In the genomic region with DNA sequence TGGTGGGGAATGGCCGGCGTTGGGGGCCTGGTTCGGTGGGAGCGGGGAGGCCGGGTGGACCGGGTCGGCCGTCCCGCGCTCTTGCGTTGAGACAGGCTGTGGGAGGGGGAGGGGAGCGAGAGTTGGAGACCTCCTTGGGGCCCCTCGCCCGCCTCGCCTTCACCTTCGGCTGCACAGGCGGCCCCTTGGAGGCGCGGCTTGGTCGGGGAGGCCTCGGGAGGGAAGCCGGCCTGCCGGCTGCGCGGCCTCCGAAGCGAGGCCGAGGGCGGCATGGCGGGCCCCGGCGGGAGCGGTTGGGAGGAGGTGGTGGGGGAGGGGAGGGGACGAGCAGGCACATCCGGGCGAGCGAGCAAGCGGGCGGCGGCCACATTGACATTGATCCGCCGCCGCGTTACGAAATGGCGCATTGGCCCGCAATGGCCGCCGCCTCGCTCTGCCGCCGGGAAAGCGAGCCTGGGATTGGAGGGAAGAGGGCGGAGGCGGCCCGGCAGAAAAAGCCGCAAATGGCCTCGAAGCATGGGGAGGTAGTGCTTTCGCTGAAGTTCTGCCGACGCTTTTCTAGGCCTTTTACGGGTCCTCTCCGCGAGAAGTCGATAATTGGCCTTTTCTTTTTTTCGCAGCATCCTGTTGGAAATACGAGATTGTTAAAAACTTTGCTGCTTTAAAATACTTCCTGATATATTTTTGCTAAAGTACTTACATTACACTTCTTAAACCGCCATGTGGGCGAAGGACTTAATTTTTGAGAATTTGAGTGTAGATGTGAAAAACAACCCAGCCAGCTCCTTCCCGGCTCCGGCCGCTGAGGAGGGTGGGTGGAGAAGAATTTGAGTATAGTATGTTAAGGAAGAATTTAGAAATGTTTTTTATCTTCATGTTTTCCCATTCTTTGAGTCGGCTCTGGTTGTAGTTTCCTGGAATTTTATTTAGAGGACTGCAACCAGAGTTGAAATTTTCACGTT, we compare ENCODE assay signal across 1 cellular context.
TF ChIP-seq lines count a peak whose summit lies in the region.

No MANE protein-coding gene starts in this region.

TF ChIP-seq in HepG2, 621 proteins besides CTCF, POLR2A, EP300 and RAD21 (continued from another document and continues in another):
- TF ChIP-seq, protein P1, sequence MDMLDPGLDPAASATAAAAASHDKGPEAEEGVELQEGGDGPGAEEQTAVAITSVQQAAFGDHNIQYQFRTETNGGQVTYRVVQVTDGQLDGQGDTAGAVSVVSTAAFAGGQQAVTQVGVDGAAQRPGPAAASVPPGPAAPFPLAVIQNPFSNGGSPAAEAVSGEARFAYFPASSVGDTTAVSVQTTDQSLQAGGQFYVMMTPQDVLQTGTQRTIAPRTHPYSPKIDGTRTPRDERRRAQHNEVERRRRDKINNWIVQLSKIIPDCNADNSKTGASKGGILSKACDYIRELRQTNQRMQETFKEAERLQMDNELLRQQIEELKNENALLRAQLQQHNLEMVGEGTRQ (IDR thresholded peaks at IDR 0.05; ENCODE audit: low read depth, low read length) = no peak
- TF ChIP-seq, protein P1 (CRISPR knock-in tag; IDR thresholded peaks at IDR 0.05; ENCODE audit: borderline replicate concordance) = no peak; the same call in 1 of the 2 replicates
- TF ChIP-seq IRF2 (CRISPR knock-in tag; IDR thresholded peaks at IDR 0.05) = peak; percentile 90
- peak; percentile 25 for TF ChIP-seq U2AF1 (optimal IDR thresholded peaks at IDR 0.05; ENCODE audit: low read depth, low read length)
- TF ChIP-seq ARID2 (CRISPR knock-in tag; IDR thresholded peaks at IDR 0.05; ENCODE audit: borderline replicate concordance) = peak; percentile 64; the same call in 1 of the 2 replicates
- TF ChIP-seq, protein P2, sequence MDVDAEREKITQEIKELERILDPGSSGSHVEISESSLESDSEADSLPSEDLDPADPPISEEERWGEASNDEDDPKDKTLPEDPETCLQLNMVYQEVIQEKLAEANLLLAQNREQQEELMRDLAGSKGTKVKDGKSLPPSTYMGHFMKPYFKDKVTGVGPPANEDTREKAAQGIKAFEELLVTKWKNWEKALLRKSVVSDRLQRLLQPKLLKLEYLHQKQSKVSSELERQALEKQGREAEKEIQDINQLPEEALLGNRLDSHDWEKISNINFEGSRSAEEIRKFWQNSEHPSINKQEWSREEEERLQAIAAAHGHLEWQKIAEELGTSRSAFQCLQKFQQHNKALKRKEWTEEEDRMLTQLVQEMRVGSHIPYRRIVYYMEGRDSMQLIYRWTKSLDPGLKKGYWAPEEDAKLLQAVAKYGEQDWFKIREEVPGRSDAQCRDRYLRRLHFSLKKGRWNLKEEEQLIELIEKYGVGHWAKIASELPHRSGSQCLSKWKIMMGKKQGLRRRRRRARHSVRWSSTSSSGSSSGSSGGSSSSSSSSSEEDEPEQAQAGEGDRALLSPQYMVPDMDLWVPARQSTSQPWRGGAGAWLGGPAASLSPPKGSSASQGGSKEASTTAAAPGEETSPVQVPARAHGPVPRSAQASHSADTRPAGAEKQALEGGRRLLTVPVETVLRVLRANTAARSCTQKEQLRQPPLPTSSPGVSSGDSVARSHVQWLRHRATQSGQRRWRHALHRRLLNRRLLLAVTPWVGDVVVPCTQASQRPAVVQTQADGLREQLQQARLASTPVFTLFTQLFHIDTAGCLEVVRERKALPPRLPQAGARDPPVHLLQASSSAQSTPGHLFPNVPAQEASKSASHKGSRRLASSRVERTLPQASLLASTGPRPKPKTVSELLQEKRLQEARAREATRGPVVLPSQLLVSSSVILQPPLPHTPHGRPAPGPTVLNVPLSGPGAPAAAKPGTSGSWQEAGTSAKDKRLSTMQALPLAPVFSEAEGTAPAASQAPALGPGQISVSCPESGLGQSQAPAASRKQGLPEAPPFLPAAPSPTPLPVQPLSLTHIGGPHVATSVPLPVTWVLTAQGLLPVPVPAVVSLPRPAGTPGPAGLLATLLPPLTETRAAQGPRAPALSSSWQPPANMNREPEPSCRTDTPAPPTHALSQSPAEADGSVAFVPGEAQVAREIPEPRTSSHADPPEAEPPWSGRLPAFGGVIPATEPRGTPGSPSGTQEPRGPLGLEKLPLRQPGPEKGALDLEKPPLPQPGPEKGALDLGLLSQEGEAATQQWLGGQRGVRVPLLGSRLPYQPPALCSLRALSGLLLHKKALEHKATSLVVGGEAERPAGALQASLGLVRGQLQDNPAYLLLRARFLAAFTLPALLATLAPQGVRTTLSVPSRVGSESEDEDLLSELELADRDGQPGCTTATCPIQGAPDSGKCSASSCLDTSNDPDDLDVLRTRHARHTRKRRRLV (CRISPR knock-in tag; IDR thresholded peaks at IDR 0.05) = 0 out of 2 replicates have a peak, but pooled peaks have one; percentile 16
- TF ChIP-seq TAF1 (CRISPR knock-in tag; IDR thresholded peaks at IDR 0.05) = peak; percentile 87; the same call in 1 of the 2 replicates
- peak; percentile 59 for TF ChIP-seq GABPA (IDR thresholded peaks at IDR 0.05; ENCODE audit: low read depth, low read length)
- TF ChIP-seq GABPA (CRISPR knock-in tag; IDR thresholded peaks at IDR 0.05; ENCODE audit: low read depth) = peak; percentile 71
- TF ChIP-seq, protein P3, sequence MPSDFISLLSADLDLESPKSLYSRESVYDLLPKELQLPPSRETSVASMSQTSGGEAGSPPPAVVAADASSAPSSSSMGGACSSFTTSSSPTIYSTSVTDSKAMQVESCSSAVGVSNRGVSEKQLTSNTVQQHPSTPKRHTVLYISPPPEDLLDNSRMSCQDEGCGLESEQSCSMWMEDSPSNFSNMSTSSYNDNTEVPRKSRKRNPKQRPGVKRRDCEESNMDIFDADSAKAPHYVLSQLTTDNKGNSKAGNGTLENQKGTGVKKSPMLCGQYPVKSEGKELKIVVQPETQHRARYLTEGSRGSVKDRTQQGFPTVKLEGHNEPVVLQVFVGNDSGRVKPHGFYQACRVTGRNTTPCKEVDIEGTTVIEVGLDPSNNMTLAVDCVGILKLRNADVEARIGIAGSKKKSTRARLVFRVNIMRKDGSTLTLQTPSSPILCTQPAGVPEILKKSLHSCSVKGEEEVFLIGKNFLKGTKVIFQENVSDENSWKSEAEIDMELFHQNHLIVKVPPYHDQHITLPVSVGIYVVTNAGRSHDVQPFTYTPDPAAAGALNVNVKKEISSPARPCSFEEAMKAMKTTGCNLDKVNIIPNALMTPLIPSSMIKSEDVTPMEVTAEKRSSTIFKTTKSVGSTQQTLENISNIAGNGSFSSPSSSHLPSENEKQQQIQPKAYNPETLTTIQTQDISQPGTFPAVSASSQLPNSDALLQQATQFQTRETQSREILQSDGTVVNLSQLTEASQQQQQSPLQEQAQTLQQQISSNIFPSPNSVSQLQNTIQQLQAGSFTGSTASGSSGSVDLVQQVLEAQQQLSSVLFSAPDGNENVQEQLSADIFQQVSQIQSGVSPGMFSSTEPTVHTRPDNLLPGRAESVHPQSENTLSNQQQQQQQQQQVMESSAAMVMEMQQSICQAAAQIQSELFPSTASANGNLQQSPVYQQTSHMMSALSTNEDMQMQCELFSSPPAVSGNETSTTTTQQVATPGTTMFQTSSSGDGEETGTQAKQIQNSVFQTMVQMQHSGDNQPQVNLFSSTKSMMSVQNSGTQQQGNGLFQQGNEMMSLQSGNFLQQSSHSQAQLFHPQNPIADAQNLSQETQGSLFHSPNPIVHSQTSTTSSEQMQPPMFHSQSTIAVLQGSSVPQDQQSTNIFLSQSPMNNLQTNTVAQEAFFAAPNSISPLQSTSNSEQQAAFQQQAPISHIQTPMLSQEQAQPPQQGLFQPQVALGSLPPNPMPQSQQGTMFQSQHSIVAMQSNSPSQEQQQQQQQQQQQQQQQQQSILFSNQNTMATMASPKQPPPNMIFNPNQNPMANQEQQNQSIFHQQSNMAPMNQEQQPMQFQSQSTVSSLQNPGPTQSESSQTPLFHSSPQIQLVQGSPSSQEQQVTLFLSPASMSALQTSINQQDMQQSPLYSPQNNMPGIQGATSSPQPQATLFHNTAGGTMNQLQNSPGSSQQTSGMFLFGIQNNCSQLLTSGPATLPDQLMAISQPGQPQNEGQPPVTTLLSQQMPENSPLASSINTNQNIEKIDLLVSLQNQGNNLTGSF (CRISPR knock-in tag; IDR thresholded peaks at IDR 0.05) = peak; percentile 44; the same call in 1 of the 2 replicates
- TF ChIP-seq, protein P4, sequence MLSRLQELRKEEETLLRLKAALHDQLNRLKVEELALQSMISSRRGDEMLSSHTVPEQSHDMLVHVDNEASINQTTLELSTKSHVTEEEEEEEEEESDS (CRISPR knock-in tag; IDR thresholded peaks at IDR 0.05; ENCODE audit: borderline replicate concordance) = no peak
- TF ChIP-seq ZNF124 (CRISPR knock-in tag; IDR thresholded peaks at IDR 0.05) = peak; percentile 56; the same call in 1 of the 2 replicates
- peak; percentile 84 for TF ChIP-seq ZNF441 (CRISPR knock-in tag; IDR thresholded peaks at IDR 0.05; ENCODE audit: borderline replicate concordance)
- TF ChIP-seq, protein P5, sequence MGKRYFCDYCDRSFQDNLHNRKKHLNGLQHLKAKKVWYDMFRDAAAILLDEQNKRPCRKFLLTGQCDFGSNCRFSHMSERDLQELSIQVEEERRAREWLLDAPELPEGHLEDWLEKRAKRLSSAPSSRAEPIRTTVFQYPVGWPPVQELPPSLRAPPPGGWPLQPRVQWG (CRISPR knock-in tag; IDR thresholded peaks at IDR 0.05; ENCODE audit: borderline replicate concordance, low read depth) = no peak
- TF ChIP-seq ZNF616 (CRISPR knock-in tag; IDR thresholded peaks at IDR 0.05; ENCODE audit: low read depth) = no peak
- TF ChIP-seq SIN3A (IDR thresholded peaks at IDR 0.05; ENCODE audit: borderline replicate concordance, low read depth, low read length) = peak; percentile 62; the same call in 1 of the 2 replicates
- TF ChIP-seq, protein P6, sequence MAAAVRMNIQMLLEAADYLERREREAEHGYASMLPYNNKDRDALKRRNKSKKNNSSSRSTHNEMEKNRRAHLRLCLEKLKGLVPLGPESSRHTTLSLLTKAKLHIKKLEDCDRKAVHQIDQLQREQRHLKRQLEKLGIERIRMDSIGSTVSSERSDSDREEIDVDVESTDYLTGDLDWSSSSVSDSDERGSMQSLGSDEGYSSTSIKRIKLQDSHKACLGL (CRISPR knock-in tag; IDR thresholded peaks at IDR 0.05) = no peak
- TF ChIP-seq, protein P7, sequence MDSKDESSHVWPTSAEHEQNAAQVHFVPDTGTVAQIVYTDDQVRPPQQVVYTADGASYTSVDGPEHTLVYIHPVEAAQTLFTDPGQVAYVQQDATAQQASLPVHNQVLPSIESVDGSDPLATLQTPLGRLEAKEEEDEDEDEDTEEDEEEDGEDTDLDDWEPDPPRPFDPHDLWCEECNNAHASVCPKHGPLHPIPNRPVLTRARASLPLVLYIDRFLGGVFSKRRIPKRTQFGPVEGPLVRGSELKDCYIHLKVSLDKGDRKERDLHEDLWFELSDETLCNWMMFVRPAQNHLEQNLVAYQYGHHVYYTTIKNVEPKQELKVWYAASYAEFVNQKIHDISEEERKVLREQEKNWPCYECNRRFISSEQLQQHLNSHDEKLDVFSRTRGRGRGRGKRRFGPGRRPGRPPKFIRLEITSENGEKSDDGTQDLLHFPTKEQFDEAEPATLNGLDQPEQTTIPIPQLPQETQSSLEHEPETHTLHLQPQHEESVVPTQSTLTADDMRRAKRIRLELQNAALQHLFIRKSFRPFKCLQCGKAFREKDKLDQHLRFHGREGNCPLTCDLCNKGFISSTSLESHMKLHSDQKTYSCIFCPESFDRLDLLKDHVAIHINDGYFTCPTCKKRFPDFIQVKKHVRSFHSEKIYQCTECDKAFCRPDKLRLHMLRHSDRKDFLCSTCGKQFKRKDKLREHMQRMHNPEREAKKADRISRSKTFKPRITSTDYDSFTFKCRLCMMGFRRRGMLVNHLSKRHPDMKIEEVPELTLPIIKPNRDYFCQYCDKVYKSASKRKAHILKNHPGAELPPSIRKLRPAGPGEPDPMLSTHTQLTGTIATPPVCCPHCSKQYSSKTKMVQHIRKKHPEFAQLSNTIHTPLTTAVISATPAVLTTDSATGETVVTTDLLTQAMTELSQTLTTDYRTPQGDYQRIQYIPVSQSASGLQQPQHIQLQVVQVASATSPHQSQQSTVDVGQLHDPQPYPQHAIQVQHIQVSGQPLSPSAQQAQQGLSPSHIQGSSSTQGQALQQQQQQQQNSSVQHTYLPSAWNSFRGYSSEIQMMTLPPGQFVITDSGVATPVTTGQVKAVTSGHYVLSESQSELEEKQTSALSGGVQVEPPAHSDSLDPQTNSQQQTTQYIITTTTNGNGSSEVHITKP (CRISPR knock-in tag; IDR thresholded peaks at IDR 0.05; ENCODE audit: low read depth) = no peak; the same call in 1 of the 2 replicates
- peak; percentile 42; the same call in 1 of the 2 replicates for TF ChIP-seq NAIF1 (CRISPR knock-in tag; IDR thresholded peaks at IDR 0.05; ENCODE audit: borderline replicate concordance)
- no peak for TF ChIP-seq ZNF572 (CRISPR knock-in tag; IDR thresholded peaks at IDR 0.05)
- 0 out of 2 replicates have a peak, but pooled peaks have one; percentile 70 for TF ChIP-seq THYN1 (CRISPR knock-in tag; IDR thresholded peaks at IDR 0.05; ENCODE audit: borderline replicate concordance, low read depth)
- TF ChIP-seq ELF1 (CRISPR knock-in tag; IDR thresholded peaks at IDR 0.05) = peak; percentile 64
- TF ChIP-seq ATRX (CRISPR knock-in tag; IDR thresholded peaks at IDR 0.05; ENCODE audit: borderline replicate concordance) = no peak
- TF ChIP-seq DMAP1 (CRISPR knock-in tag; IDR thresholded peaks at IDR 0.05) = peak; percentile 90; the same call in 1 of the 2 replicates
- no peak; the same call in none of the 2 replicates for TF ChIP-seq ZNF160 (CRISPR knock-in tag; IDR thresholded peaks at IDR 0.05)
- TF ChIP-seq ZBTB7A (CRISPR knock-in tag; IDR thresholded peaks at IDR 0.05) = peak; percentile 36; the same call in 1 of the 2 replicates
- 0 out of 2 replicates have a peak, but pooled peaks have one; percentile 28 for TF ChIP-seq ZNF713 (CRISPR knock-in tag; IDR thresholded peaks at IDR 0.05)
- TF ChIP-seq, protein P8, sequence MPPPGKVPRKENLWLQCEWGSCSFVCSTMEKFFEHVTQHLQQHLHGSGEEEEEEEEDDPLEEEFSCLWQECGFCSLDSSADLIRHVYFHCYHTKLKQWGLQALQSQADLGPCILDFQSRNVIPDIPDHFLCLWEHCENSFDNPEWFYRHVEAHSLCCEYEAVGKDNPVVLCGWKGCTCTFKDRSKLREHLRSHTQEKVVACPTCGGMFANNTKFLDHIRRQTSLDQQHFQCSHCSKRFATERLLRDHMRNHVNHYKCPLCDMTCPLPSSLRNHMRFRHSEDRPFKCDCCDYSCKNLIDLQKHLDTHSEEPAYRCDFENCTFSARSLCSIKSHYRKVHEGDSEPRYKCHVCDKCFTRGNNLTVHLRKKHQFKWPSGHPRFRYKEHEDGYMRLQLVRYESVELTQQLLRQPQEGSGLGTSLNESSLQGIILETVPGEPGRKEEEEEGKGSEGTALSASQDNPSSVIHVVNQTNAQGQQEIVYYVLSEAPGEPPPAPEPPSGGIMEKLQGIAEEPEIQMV (CRISPR knock-in tag; IDR thresholded peaks at IDR 0.05; ENCODE audit: low read depth) = no peak
- TF ChIP-seq ZNF382 (CRISPR knock-in tag; IDR thresholded peaks at IDR 0.05; ENCODE audit: borderline replicate concordance) = no peak
- TF ChIP-seq HES4 (CRISPR knock-in tag; IDR thresholded peaks at IDR 0.05; ENCODE audit: borderline replicate concordance) = peak; percentile 85
- TF ChIP-seq ZFP1 (CRISPR knock-in tag; IDR thresholded peaks at IDR 0.05) = peak; percentile 26; the same call in 1 of the 2 replicates
- TF ChIP-seq MZF1 (CRISPR knock-in tag; IDR thresholded peaks at IDR 0.05; ENCODE audit: borderline replicate concordance) = no peak
- no peak; the same call in 1 of the 2 replicates for TF ChIP-seq ZNF562 (CRISPR knock-in tag; IDR thresholded peaks at IDR 0.05; ENCODE audit: borderline replicate concordance)
- TF ChIP-seq CC2D1A (CRISPR knock-in tag; IDR thresholded peaks at IDR 0.05) = no peak
- TF ChIP-seq RELA (CRISPR knock-in tag; IDR thresholded peaks at IDR 0.05) = peak; percentile 95; the same call in 1 of the 2 replicates
- no peak for TF ChIP-seq ZKSCAN5 (CRISPR knock-in tag; IDR thresholded peaks at IDR 0.05)
